In genomic region chr3:49839193-49839809, GRCh38 we compare ENCODE assay signal across 8 cellular contexts. TPM values are rescaled to one million over a fixed set of nuclear protein-coding genes. Genes with fewer than 3 reads are reported as not detected.
DNase-seq lines count a peak whose midpoint lies in the region; ATAC-seq and TF ChIP-seq lines count a peak whose summit lies in the region.

No MANE protein-coding gene starts in this region.

- peak; percentile 82 for DNase-seq in activated gamma-delta T cell treated with Interleukin-2 at 50 U/mL for 16 hours
- no peak for DNase-seq in activated gamma-delta T cell (lab: John Stamatoyannopoulos, UW)
- peak; percentile 13 for DNase-seq in NCI-H2227 treated with DMSO at 0.1 percent for 48 hours (lab: John Stamatoyannopoulos, UW)
- DNase-seq in activated CD4-positive, CD25-positive, alpha-beta regulatory T cell treated with anti-CD3 and anti-CD28 coated beads, Interleukin-2, amount 50 U/mL, for 16 hours (ENCODE audit: low read depth, low spot score) = peak; percentile 65
- DNase-seq in caudate nucleus (lab: John Stamatoyannopoulos, UW) = peak in 56 of 61 donors; percentile 14 to 85 (median 56)
- DNase-seq in kidney epithelial cell (ENCODE audit: low read depth) = peak; percentile 29
- peak; percentile 70 to 71 for DNase-seq in stimulated activated CD4-positive, alpha-beta T cell treated with anti-CD3 and anti-CD28 coated beads, Interleukin-1b, Interleukin-23, amount 100 ng/mL, for 4 hours (ENCODE audit: low read depth in 2 of 2)

- ATAC-seq in HG03571 (IDR thresholded peaks at IDR 0.05; ENCODE audit: unreplicated experiment) = no peak

- H3K4me3 ChIP-seq in kidney epithelial cell (ENCODE audit: low read depth, low read length) = no peak overlapping the region

- no peaks in the 10 kb centered on the region for H3K27me3 ChIP-seq in kidney epithelial cell (ENCODE audit: control insufficient read depth, insufficient read depth, low read length)

- H3K27ac ChIP-seq in caudate nucleus (ENCODE audit: low read depth, low read length) = no peak overlapping the region

- TF ChIP-seq CTCF in kidney epithelial cell (IDR thresholded peaks at IDR 0.05; ENCODE audit: insufficient read depth, low read length, poor library complexity, severe bottlenecking) = peak; percentile 82

- H3K36me3 ChIP-seq in kidney epithelial cell (ENCODE audit: control insufficient read depth, insufficient read depth, low read length) = peaks cover 2% of the 10 kb centered on the region

RNA-seq across cellular contexts. Expression of gene TRAIP, which starts 17.1 kb away (rescaled TPM):
- total RNA-seq in kidney epithelial cell = 4.2 and 5.4 TPM in 2 replicates

RNA-seq across cellular contexts. Expression of gene UBA7, which starts 25.5 kb away (rescaled TPM):
- total RNA-seq in kidney epithelial cell = 6.3 and 11.8 TPM in 2 replicates

RNA-seq across cellular contexts. Expression of gene CAMKV, which starts 30.4 kb away (rescaled TPM):
- total RNA-seq in kidney epithelial cell = not detected in 2 replicates

RNA-seq across cellular contexts. Expression of gene INKA1, which starts 36.2 kb away (rescaled TPM):
- total RNA-seq in kidney epithelial cell = not detected in 2 replicates

RNA-seq across cellular contexts. Expression of gene CDHR4, which starts 39.6 kb away (rescaled TPM):
- not detected in 2 replicates for total RNA-seq in kidney epithelial cell
